In the genomic region with DNA sequence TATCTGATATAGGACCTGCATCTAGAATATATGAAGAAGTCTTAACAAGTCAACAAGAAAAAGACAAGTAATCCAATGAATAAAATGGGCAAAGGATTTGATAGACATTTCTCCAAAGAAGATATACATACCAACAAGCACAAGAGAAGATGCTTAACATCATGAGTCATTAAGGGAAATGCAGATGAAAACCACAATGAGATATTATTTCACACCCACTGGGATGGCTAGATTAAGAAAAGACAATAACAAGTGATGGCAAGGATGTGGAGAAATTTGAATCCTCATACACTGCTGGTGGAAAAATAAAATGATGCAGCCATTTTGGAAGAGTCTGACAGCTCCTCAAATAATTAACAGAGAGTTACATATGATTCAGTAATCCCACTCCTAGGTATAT, we compare ENCODE assay signal across 31 cellular contexts.
A peak's percentile ranks its signal among the peaks of the same experiment; 100 is the strongest.
DNase-seq lines count a peak whose midpoint lies in the region; ATAC-seq and TF ChIP-seq lines count a peak whose summit lies in the region.
"Had no signal": no experiment of that assay in that cellular context is flagged by ENCODE, and none has a peak within 500 bp of the region (broad histone marks: within the 10 kb centered on the region; RNA-seq: fewer than 3 reads in every experiment).

No MANE protein-coding gene starts in this region.

- peak; percentile 28 to 33 for ATAC-seq in activated CD4-positive, CD25-positive, alpha-beta regulatory T cell treated with anti-CD3 and anti-CD28 coated beads, Interleukin-2, amount 50 U/mL, for 24 hours
- ATAC-seq in natural killer cell (peak in 2 of 3 donors; percentile 61 to 64), GM18870 (IDR thresholded peaks at IDR 0.05; ENCODE audit: unreplicated experiment) (no peak)
- ATAC-seq: heart right ventricle; HepG2; lower lobe of right lung; naive thymus-derived CD4-positive, alpha-beta T cell; Panc1; psoas muscle; SK-N-SH treated with all-trans-retinoic acid at 6 μM for 48 hours had no signal

- H3K9me3 Mint-ChIP-seq in natural killer cell: peaks cover 0 to 5% of the 10 kb centered on the region in 2 donors
- H3K9me3 Mint-ChIP-seq: H9, type B pancreatic cell had no signal

- no peaks in the 10 kb centered on the region for H3K36me3 Mint-ChIP-seq in natural killer cell
- H3K36me3 Mint-ChIP-seq: type B pancreatic cell had no signal

- H3K27ac Mint-ChIP-seq in natural killer cell: peak overlapping the region; percentile 7 to 52
- H3K27ac Mint-ChIP-seq: H9; T-helper 1 cell treated with Interleukin-12 subunit alpha and Interleukin-12 subunit beta and Interleukin-4 antibody, amounts not matched to agents 30 μg/mL and 1 μg/mL, for 36 hours; type B pancreatic cell had no signal

- no peaks in the 10 kb centered on the region for H3K27me3 Mint-ChIP-seq in natural killer cell (ENCODE audit: low read depth in 2 of 2)

- no peak overlapping the region for H3K4me3 Mint-ChIP-seq in natural killer cell
- H3K4me3 Mint-ChIP-seq: H9; T-helper 1 cell treated with Interleukin-12 subunit alpha and Interleukin-12 subunit beta and Interleukin-4 antibody, amounts not matched to agents 30 μg/mL and 1 μg/mL, for 36 hours; type B pancreatic cell had no signal

- intact Hi-C loops in natural killer cell (cut with micrococcal nuclease): no loop called here

- no peak for TF ChIP-seq CTCF in natural killer cell (IDR thresholded peaks at IDR 0.05)

- H3K4me1 Mint-ChIP-seq in natural killer cell: peaks cover 36 to 45% of the 10 kb centered on the region in 2 donors

- DNase-seq in activated CD4-positive, CD25-positive, alpha-beta regulatory T cell treated with anti-CD3 and anti-CD28 coated beads, Interleukin-2, amount 50 U/mL, for 72 hours: no peak
- peak; percentile 1 for DNase-seq in EL
- DNase-seq in astrocyte of the hippocampus (ENCODE audit: low read depth, low spot score): peak; percentile 2
- no peak for DNase-seq in natural killer cell
- no peak for DNase-seq in NCI-H526 (lab: John Stamatoyannopoulos, UW)
- DNase-seq in NCI-H2171 (lab: John Stamatoyannopoulos, UW): no peak
- DNase-seq: activated naive CD4-positive, alpha-beta T cell treated with anti-CD3 and anti-CD28 coated beads, Interleukin-2, amount 50 U/mL, for 16 hours; C1 segment of cervical spinal cord; Caco-2; central memory CD4-positive, alpha-beta T cell; dermis blood vessel endothelial cell; DMS79; GF-D8; H9; heart right ventricle; lower lobe of right lung; naive thymus-derived CD4-positive, alpha-beta T cell; NCI-H1930; NCI-H526 treated with DMSO at 0.1 percent for 48 hours; nucleus accumbens; psoas muscle; Right ventricle myocardium superior; sigmoid colon; stimulated activated CD4-positive, alpha-beta T cell treated with anti-CD3 and anti-CD28 coated beads, Interleukin-4, amount 100 ng/mL, for 24 hours had no signal

Comparison
In these comparisons a context has a peak if more than half of its experiments do, and no peak if none do; other contexts are left out.
1. DNase-seq: peak in EL (single experiment) and astrocyte of the hippocampus (single experiment); none in activated CD4-positive, CD25-positive, alpha-beta regulatory T cell treated with anti-CD3 and anti-CD28 coated beads, Interleukin-2, amount 50 U/mL, for 72 hours (single experiment), natural killer cell (single experiment), NCI-H526 (0 of 2) and NCI-H2171 (single experiment).